In the genomic region with DNA sequence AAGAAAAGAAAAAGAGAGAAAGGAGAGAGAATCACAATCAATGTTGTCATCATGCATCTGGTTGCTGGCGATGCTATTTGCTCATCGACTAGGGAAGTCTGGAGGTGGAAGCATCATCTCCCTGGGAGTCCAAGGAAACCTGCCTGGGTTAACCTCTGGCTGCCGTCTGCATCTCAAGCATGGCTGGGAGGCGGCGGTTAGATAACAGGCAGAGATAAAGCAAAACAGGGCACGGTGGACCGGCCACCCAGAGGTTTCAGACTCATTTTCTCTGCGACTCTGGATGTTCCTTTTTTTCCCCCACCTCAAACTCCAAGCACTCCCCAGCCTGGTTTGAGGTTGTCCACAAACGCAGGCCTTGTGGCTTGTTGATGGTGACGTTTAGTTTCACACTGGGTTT, we compare ENCODE assay signal across 24 cellular contexts.
"Had no signal": no experiment of that assay in that cellular context is flagged by ENCODE, and none has a peak within 500 bp of the region (broad histone marks: within the 10 kb centered on the region; RNA-seq: fewer than 3 reads in every experiment).

No MANE protein-coding gene starts in this region.

- H3K4me3 ChIP-seq: ascending aorta, coronary artery, dorsolateral prefrontal cortex had no signal

- H3K9me3 ChIP-seq: ascending aorta had no signal

- ATAC-seq: activated CD4-positive, CD25-positive, alpha-beta regulatory T cell treated with anti-CD3 and anti-CD28 coated beads, Interleukin-2, amount 50 U/mL, for 24 hours; activated CD8-positive, alpha-beta memory T cell treated with anti-CD3 and anti-CD28 coated beads, Interleukin-2, amount 10 ng/mL, durations not matched to agents 7 days and 5 days; activated CD8-positive, alpha-beta T cell treated with anti-CD3 and anti-CD28 coated beads, Interleukin-2, amount 10 ng/mL, durations not matched to agents 7 days and 5 days; activated naive CD4-positive, alpha-beta T cell treated with anti-CD3 and anti-CD28 coated beads, Interleukin-2, amount 50 U/mL, for 72 hours; activated T-cell treated with anti-CD3 and anti-CD28 coated beads, Interleukin-2, amount 50 U/mL, for 72 hours; esophagus mucosa had no signal

- H3K36me3 ChIP-seq: ascending aorta, WERI-Rb-1 had no signal

- H3K4me1 ChIP-seq: ascending aorta had no signal

- H3K27ac ChIP-seq: ascending aorta, coronary artery, dorsolateral prefrontal cortex, WERI-Rb-1 had no signal

- H3K27me3 ChIP-seq: ascending aorta, dorsolateral prefrontal cortex had no signal

- DNase-seq: activated B cell treated with CpG ODN at 0.5 μM for 24 hours; activated CD4-positive, alpha-beta memory T cell treated with anti-CD3 and anti-CD28 coated beads for 36 hours; activated CD4-positive, alpha-beta T cell treated with anti-CD3 and anti-CD28 coated beads, Interleukin-2, amount 10 ng/mL, durations not matched to agents 24 days and 14 days; activated CD8-positive, alpha-beta memory T cell treated with anti-CD3 and anti-CD28 coated beads, Interleukin-2, amount 10 ng/mL, durations not matched to agents 7 days and 5 days; activated CD8-positive, alpha-beta memory T cell treated with anti-CD3 and anti-CD28 coated beads, Interleukin-2, amount 50 U/mL, for 4 hours; activated CD8-positive, alpha-beta T cell treated with anti-CD3 and anti-CD28 coated beads, Interleukin-2, amount 10 ng/mL, durations not matched to agents 7 days and 5 days; activated gamma-delta T cell; activated naive CD4-positive, alpha-beta T cell; activated naive CD4-positive, alpha-beta T cell treated with anti-CD3 and anti-CD28 coated beads, Interleukin-2, amount 10 ng/mL, durations not matched to agents 7 days and 5 days; activated naive CD8-positive, alpha-beta T cell treated with anti-CD3 and anti-CD28 coated beads, Interleukin-2, amount 10 ng/mL, durations not matched to agents 7 days and 5 days; activated T-cell treated with anti-CD3 and anti-CD28 coated beads for 4 hours; activated T-cell treated with anti-CD3 and anti-CD28 coated beads, Interleukin-2, amount 50 U/mL, for 24 hours; activated T-cell treated with anti-CD3 and anti-CD28 coated beads, Interleukin-2, amount 50 U/mL, for 72 hours; dorsolateral prefrontal cortex; effector memory CD4-positive, alpha-beta T cell; endodermal cell; foreskin fibroblast; T-helper 9 cell; WERI-Rb-1 had no signal
